ENCODE assay signal across 13 cellular contexts in genomic region chr11:71639520-71639849, GRCh38. TPM values are rescaled to one million over a fixed set of nuclear protein-coding genes. Genes with fewer than 3 reads are reported as not detected.
A peak's percentile ranks its signal among the peaks of the same experiment; 100 is the strongest.
DNase-seq lines count a peak whose midpoint lies in the region; ATAC-seq, FAIRE-seq and TF ChIP-seq lines count a peak whose summit lies in the region.
"Not testable (repeated sequence)": the region's sequence is repeated elsewhere in the genome, so short reads cannot be mapped to it uniquely, and the experiment has no call there.
"Had no signal": no experiment of that assay in that cellular context is flagged by ENCODE, and none has a peak within 500 bp of the region (broad histone marks: within the 10 kb centered on the region; RNA-seq: fewer than 3 reads in every experiment).

No MANE protein-coding gene starts in this region.

- intact Hi-C loops in Panc1 (cut with micrococcal nuclease; ENCODE audit: unreplicated experiment); esophagus squamous epithelium (cut with DNase I); kidney (cut with DNase I); prostate gland (cut with DNase I); vagina (cut with DNase I): not testable (repeated sequence)

- H3K9ac ChIP-seq in kidney (ENCODE audit: low read length in 2 of 2), result not testable (repeated sequence)

- peak overlapping the region in 4 of 5 experiments; percentile 46 to 72 (median 58) for H3K4me3 Mint-ChIP-seq in brain

- peaks cover 28% of the 10 kb centered on the region for H3K27me3 Mint-ChIP-seq in brain

- peak overlapping the region; percentile 15 to 37 for H3K4me3 ChIP-seq in Panc1 (ENCODE audit: low read depth in 2 of 2, low read length in 2 of 2)
- peak overlapping the region in 3 of 4 donors; percentile 17 to 59 (median 37) for H3K4me3 ChIP-seq in esophagus squamous epithelium
- not testable (repeated sequence) for H3K4me3 ChIP-seq in kidney (ENCODE audit: low read length in 2 of 2)
- H3K4me3 ChIP-seq in prostate gland, result peak overlapping the region; percentile 6 to 22
- H3K4me3 ChIP-seq in vagina, result peak overlapping the region; percentile 28 to 32

- in situ Hi-C loops in Panc1 (cut with HindIII; ENCODE audit: low pct_unique_long_range_greater_than_20kb, low sequenced_read_pairs), result not testable (repeated sequence)

- not testable (repeated sequence) for H3K27ac ChIP-seq in Panc1 (ENCODE audit: low read length); esophagus squamous epithelium; kidney (ENCODE audit: low read depth in 2 of 2, low read length in 2 of 2); prostate gland; vagina

- H3K36me3 ChIP-seq in Panc1 (ENCODE audit: control insufficient read depth, insufficient read depth, low read length); esophagus squamous epithelium; kidney (ENCODE audit: control insufficient read depth in 1 of 2, insufficient read depth in 2 of 2, low read length in 2 of 2); prostate gland; vagina: not testable (repeated sequence)

- TF ChIP-seq CTCF in Panc1 (IDR thresholded peaks at IDR 0.05), result peak; percentile 57
- not testable (repeated sequence) for TF ChIP-seq CTCF in brain (conservative IDR thresholded peaks at IDR 0.05); esophagus squamous epithelium (IDR thresholded peaks at IDR 0.05); kidney (IDR thresholded peaks at IDR 0.05; ENCODE audit: borderline replicate concordance, extremely low read depth, insufficient read depth); prostate gland (IDR thresholded peaks at IDR 0.05); vagina (IDR thresholded peaks at IDR 0.05)

- WGBS in esophagus squamous epithelium, 2 donors, result no CpG with 5 or more reads among the region's 32 CpGs
- WGBS in prostate gland, result 2% methylated on average over 18 of the region's 32 CpGs

- not testable (repeated sequence) for BruUV-seq in Panc1 (replicated peaks; lab: Mats Ljungman, UMichigan)

- H3K27me3 ChIP-seq in Panc1 (ENCODE audit: control insufficient read depth, insufficient read depth, low read length); prostate gland (replicated peaks; ENCODE audit: insufficient read depth); vagina: not testable (repeated sequence)
- H3K27me3 ChIP-seq in esophagus squamous epithelium, result peaks cover 0 to 45% (median 2%) of the 10 kb centered on the region in 4 donors

- DNase-seq in DMS 273 (lab: John Stamatoyannopoulos, UW; ENCODE audit: unreplicated experiment) (peak; percentile 30), HuH-7 (ENCODE audit: low spot score) (peak; percentile 8), kidney (peak; percentile 74)
- not testable (repeated sequence) for DNase-seq in Panc1 (ENCODE audit: low read depth, low spot score); esophagus squamous epithelium (lab: John Stamatoyannopoulos, UW); prostate gland (ENCODE audit: low spot score); vagina (ENCODE audit: extremely low spot score in 2 of 2)

- POLR2A ChIA-PET in Panc1 (lab: Charles Lee), result not testable (repeated sequence)

- H3K4me1 Mint-ChIP-seq in brain, result not testable (repeated sequence)

- H3K9me3 Mint-ChIP-seq in brain, result not testable (repeated sequence)

- H3K36me3 Mint-ChIP-seq in brain, result not testable (repeated sequence)

- not testable (repeated sequence) for FAIRE-seq in kidney (lab: Jason Lieb, UNC)

- H3K4me1 ChIP-seq in Panc1 (ENCODE audit: control insufficient read depth, insufficient read depth, low read length); esophagus squamous epithelium; kidney (ENCODE audit: control insufficient read depth in 1 of 2, insufficient read depth in 1 of 2, low read depth in 1 of 2, low read length in 2 of 2); prostate gland (replicated peaks); vagina: not testable (repeated sequence)

- CTCF ChIA-PET in Panc1 (lab: Charles Lee), result not testable (repeated sequence)

- not testable (repeated sequence) for TF ChIP-seq POLR2A in esophagus squamous epithelium (IDR thresholded peaks at IDR 0.05); prostate gland (IDR thresholded peaks at IDR 0.05); vagina (IDR thresholded peaks at IDR 0.05)

- not testable (repeated sequence) for H3K27ac Mint-ChIP-seq in brain

- ATAC-seq in Panc1, result not testable (repeated sequence)

- not testable (repeated sequence) for H3K9me3 ChIP-seq in Panc1 (ENCODE audit: control insufficient read depth, insufficient read depth, low read depth, low read length); esophagus squamous epithelium; kidney (ENCODE audit: control insufficient read depth in 1 of 2, low read length in 2 of 2); prostate gland; vagina

RNA-seq across cellular contexts. Expression of gene KRTAP5-11, which starts 56.8 kb away (rescaled TPM):
- total RNA-seq in Panc1 (2021; ENCODE audit: unreplicated experiment), result not detected
- not detected for polyA plus RNA-seq in Panc1 (2012; ENCODE audit: insufficient read length)
- polyA plus RNA-seq in brain (ENCODE audit: insufficient read depth, low read depth, low replicate concordance), result not detected
- not detected for total RNA-seq in esophagus squamous epithelium
- total RNA-seq in kidney, result not detected
- not detected for polyA plus RNA-seq in kidney (ENCODE audit: insufficient read depth, low read depth, low replicate concordance)
- not detected for total RNA-seq in prostate gland
- not detected for total RNA-seq in vagina
- total RNA-seq: activated CD4-positive, alpha-beta T cell treated with anti-CD3 and anti-CD28 coated beads for 36 hours; activated T-cell treated with anti-CD3 and anti-CD28 coated beads, Interleukin-2, amount 50 U/mL, for 72 hours; cardiac septum; glomerular endothelial cell; HT1080 had no signal
